ENCODE assay signal across 21 cellular contexts in genomic region chr10:33758299-33758698, GRCh38.
"Had no signal": no experiment of that assay in that cellular context is flagged by ENCODE, and none has a peak within 500 bp of the region (broad histone marks: within the 10 kb centered on the region; RNA-seq: fewer than 3 reads in every experiment).

No MANE protein-coding gene starts in this region.

- DNase-seq: IMR-90, KBM-7, MV-4-11, NCI-H1048, NCI-H1105, NCI-H1436 treated with DMSO at 0.1 percent for 48 hours, NCI-H1694, NCI-H187 treated with DMSO at 0.1 percent for 48 hours, NCI-H2029 treated with DMSO at 0.1 percent for 48 hours, NCI-H2171, NCI-H226, NCI-H446, NCI-H510A, NCI-H524 treated with DMSO at 0.1 percent for 48 hours, NCI-H69, NCI-H774, PC-3, SHP77 had no signal

- ATAC-seq: Panc1, PC-3 had no signal

- H3K27ac ChIP-seq: HL-60, RWPE1 had no signal
